Comparison of ENCODE assay signal across 8 cellular contexts in genomic region chr14:64503434-64504309, GRCh38. TPM values are rescaled to one million over a fixed set of nuclear protein-coding genes. Genes with fewer than 3 reads are reported as not detected.
A peak's percentile ranks its signal among the peaks of the same experiment; 100 is the strongest.
DNase-seq lines count a peak whose midpoint lies in the region; ATAC-seq and TF ChIP-seq lines count a peak whose summit lies in the region.

Gene ZBTB25, minus strand, starts transcription at chr14:64503838. Its CDS starts 13,305 bp downstream, at chr14:64490533.

- H3K27me3 ChIP-seq in ovary: no peaks in the 10 kb centered on the region
- H3K27me3 ChIP-seq in thymus (ENCODE audit: control insufficient read depth, insufficient read depth): no peaks in the 10 kb centered on the region

- intact Hi-C loops in Right ventricle myocardium inferior (cut with DNase I): loop anchor here (10.0 kb wide), 1 partner anchor 159 kb away; no protein-coding TSS in a partner anchor
- intact Hi-C loops in ovary (cut with DNase I): loop anchor here in 1 of 4 donors (10.0 kb wide), 1 partner anchor 159 kb away; no protein-coding TSS in a partner anchor

- peaks cover 9% of the 10 kb centered on the region for H3K36me3 Mint-ChIP-seq in activated naive CD8-positive, alpha-beta T cell

- H3K4me3 Mint-ChIP-seq in activated naive CD8-positive, alpha-beta T cell: peak within 1 kb of the TSS; percentile 100

- H3K9me3 ChIP-seq in ovary (no peaks in the 10 kb centered on the region), thymus (ENCODE audit: control insufficient read depth) (no peaks in the 10 kb centered on the region)

- TF ChIP-seq CTCF in GM10266 (IDR thresholded peaks at IDR 0.05; ENCODE audit: control insufficient read depth, insufficient read depth, low read depth, missing control alignments) (no peak), ovary (IDR thresholded peaks at IDR 0.05) (no peak)

- H3K27me3 Mint-ChIP-seq in activated naive CD8-positive, alpha-beta T cell: no peaks in the 10 kb centered on the region

- ATAC-seq in HG02610 (IDR thresholded peaks at IDR 0.05; ENCODE audit: unreplicated experiment): peak; percentile 60
- ATAC-seq in Right ventricle myocardium inferior: peak; percentile 86

- H3K4me1 ChIP-seq in ovary (ENCODE audit: insufficient read depth): peaks cover 10% of the 10 kb centered on the region
- peaks cover 16% of the 10 kb centered on the region for H3K4me1 ChIP-seq in thymus (ENCODE audit: control insufficient read depth, insufficient read depth, low read length)

- H3K27ac ChIP-seq in ovary (peak within 1 kb of the TSS; percentile 95 to 99), thymus (ENCODE audit: low read depth) (peak within 1 kb of the TSS; percentile 99)

- DNase-seq in GM10266 (ENCODE audit: extremely low spot score) (peak; percentile 94), NCI-H1092 (lab: John Stamatoyannopoulos, UW) (peak; percentile 95), SKM-1 treated with dmso at 0.1 percent for 144 hours (lab: John Stamatoyannopoulos, UW; ENCODE audit: unreplicated experiment) (peak; percentile 66), Right ventricle myocardium inferior (ENCODE audit: missing footprints) (peak; percentile 97), ovary (peak; percentile 88 to 94 (median 91))

- peak within 1 kb of the TSS; percentile 99 for H3K27ac Mint-ChIP-seq in activated naive CD8-positive, alpha-beta T cell

- TF ChIP-seq EP300 in ovary (IDR thresholded peaks at IDR 0.05): no peak

- peak within 1 kb of the TSS; percentile 89 for H3K4me3 ChIP-seq in ovary
- peak within 1 kb of the TSS; percentile 91 for H3K4me3 ChIP-seq in thymus (ENCODE audit: low read length)

- H3K4me1 Mint-ChIP-seq in activated naive CD8-positive, alpha-beta T cell (ENCODE audit: low read depth): peaks cover 75% of the 10 kb centered on the region

- peak; percentile 78 for TF ChIP-seq POLR2A in ovary (IDR thresholded peaks at IDR 0.05)

- no peaks in the 10 kb centered on the region for H3K36me3 ChIP-seq in ovary
- no peaks in the 10 kb centered on the region for H3K36me3 ChIP-seq in thymus (ENCODE audit: control insufficient read depth, insufficient read depth)

- no peaks in the 10 kb centered on the region for H3K9me3 Mint-ChIP-seq in activated naive CD8-positive, alpha-beta T cell (ENCODE audit: low read depth)

- WGBS in ovary, 3 donors: 0 to 1% (median 0%) methylated on average over 37 to 87 of the region's 87 CpGs
- WGBS in thymus: under 1% methylated on average over 87 of the region's 87 CpGs

RNA-seq across cellular contexts. Expression of gene ZBTB25, which starts in this region (rescaled TPM):
- 17.6 TPM for total RNA-seq in Right ventricle myocardium inferior
- 10 to 100 TPM; 10.2 to 22.6 (median 13.9) TPM for total RNA-seq in ovary
- polyA plus RNA-seq in ovary: 10 to 100 TPM in 1 of 2 donors, 1 to 10 TPM in 1; 3.5 to 12.3 TPM
- polyA plus RNA-seq in thymus: 15.0 TPM

Comparison
In these comparisons a context has a peak if more than half of its experiments do, and no peak if none do; other contexts are left out.
1. Peak in every context shown above with its lines: DNase-seq, ATAC-seq, H3K4me3 ChIP-seq and H3K27ac ChIP-seq.